ENCODE assay signal across 9 cellular contexts in the genomic region with DNA sequence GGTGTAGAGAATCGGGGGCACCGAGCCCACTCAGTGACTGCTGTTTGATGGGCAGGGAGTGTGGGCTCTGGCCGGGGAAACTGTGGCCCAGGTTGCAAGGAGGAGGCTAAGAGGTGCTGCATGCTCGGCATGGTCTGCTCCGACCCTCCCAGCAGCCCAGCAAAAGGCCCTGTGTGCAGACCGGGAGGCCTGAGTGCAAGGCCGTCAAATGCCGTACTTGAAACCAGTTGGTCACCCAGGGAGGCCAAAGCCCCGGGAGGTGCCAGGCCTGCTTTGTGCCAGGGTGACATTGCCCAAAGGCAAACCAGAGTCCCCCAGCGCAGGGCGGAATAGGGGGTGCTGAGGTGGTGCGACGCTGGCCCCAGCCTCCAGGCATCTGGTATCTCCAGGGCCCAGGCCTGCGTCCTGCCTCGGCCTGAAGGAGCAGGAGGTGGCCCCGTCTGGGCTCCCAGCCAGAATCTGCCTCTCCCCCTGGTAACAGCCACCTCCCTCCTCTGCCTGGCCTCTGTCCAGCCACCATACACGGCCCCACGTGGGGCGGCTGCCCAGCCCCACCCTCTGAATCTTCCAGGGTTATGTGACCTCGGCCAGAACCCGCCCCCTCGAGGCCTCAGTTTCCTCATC. TPM values are rescaled to one million over a fixed set of nuclear protein-coding genes. Genes with fewer than 3 reads are reported as not detected.
DNase-seq lines count a peak whose midpoint lies in the region; ATAC-seq, FAIRE-seq and TF ChIP-seq lines count a peak whose summit lies in the region.
"Had no signal": no experiment of that assay in that cellular context is flagged by ENCODE, and none has a peak within 500 bp of the region (broad histone marks: within the 10 kb centered on the region; RNA-seq: fewer than 3 reads in every experiment).

No MANE protein-coding gene starts in this region.

- intact Hi-C loops in CD4-positive, alpha-beta T cell (cut with DNase I, micrococcal nuclease), result no loop called here

- dilution Hi-C loops in keratinocyte (cut with MboI; ENCODE audit: extremely low pct_ligation_motif_present, low sequenced_read_pairs), result no loop called here

- peaks cover 16% of the 10 kb centered on the region for H3K36me3 Mint-ChIP-seq in brain
- peaks cover 19% of the 10 kb centered on the region for H3K36me3 Mint-ChIP-seq in CD4-positive, alpha-beta T cell (ENCODE audit: low read depth)

- H3K36me3 ChIP-seq in keratinocyte (ENCODE audit: control insufficient read depth in 2 of 2, extremely low read depth in 1 of 2, insufficient read depth in 2 of 2, low read length in 2 of 2), result peaks cover 4 to 7% of the 10 kb centered on the region in 2 experiments
- H3K36me3 ChIP-seq in stomach smooth muscle (ENCODE audit: control insufficient read depth in 2 of 2, insufficient read depth in 2 of 2, low read length in 2 of 2), result peaks cover under 1 to 3% of the 10 kb centered on the region in 2 donors

- peaks cover 55% of the 10 kb centered on the region for H3K4me1 Mint-ChIP-seq in brain
- peaks cover 30% of the 10 kb centered on the region for H3K4me1 Mint-ChIP-seq in CD4-positive, alpha-beta T cell (ENCODE audit: low read depth)

- H4K20me1 ChIP-seq in keratinocyte (ENCODE audit: control insufficient read depth, extremely low read depth, insufficient read depth, low read length), result no peaks in the 10 kb centered on the region

- ATAC-seq in GM21447 (IDR thresholded peaks at IDR 0.05; ENCODE audit: unreplicated experiment), result no peak
- ATAC-seq in CD4-positive, alpha-beta T cell (ENCODE audit: poor library complexity), result no peak
- ATAC-seq in HG02610 (IDR thresholded peaks at IDR 0.05; ENCODE audit: unreplicated experiment), result no peak

- H3K4me3 Mint-ChIP-seq in brain, result peak overlapping the region in 4 of 5 experiments; percentile 66 to 78 (median 74)
- H3K4me3 Mint-ChIP-seq in CD4-positive, alpha-beta T cell, result no peak overlapping the region

- H3K9me3 ChIP-seq in keratinocyte (ENCODE audit: control insufficient read depth, low read depth, low read length) (no peaks in the 10 kb centered on the region), stomach smooth muscle (ENCODE audit: control insufficient read depth in 2 of 2, low read length in 2 of 2) (no peaks in the 10 kb centered on the region)
- H3K9me3 ChIP-seq in CD4-positive, alpha-beta T cell (ENCODE audit: control insufficient read depth, low read length), result no peaks in the 10 kb centered on the region

- peak overlapping the region; percentile 93 to 97 (median 94) for H3K27ac Mint-ChIP-seq in brain
- H3K27ac Mint-ChIP-seq in CD4-positive, alpha-beta T cell, result no peak overlapping the region

- no peak for TF ChIP-seq CTCF in brain (conservative IDR thresholded peaks at IDR 0.05)
- no peak for TF ChIP-seq CTCF in keratinocyte (optimal IDR thresholded peaks at IDR 0.05 in 1 of 3, IDR thresholded peaks at IDR 0.05 in 1 of 3, conservative IDR thresholded peaks at IDR 0.05 in 1 of 3; ENCODE audit: extremely low read depth in 1 of 3, insufficient read depth in 2 of 3, low read length in 3 of 3)
- no peak for TF ChIP-seq CTCF in CD4-positive, alpha-beta T cell (IDR thresholded peaks at IDR 0.05)

- H3K4me2 ChIP-seq in keratinocyte (ENCODE audit: control insufficient read depth, extremely low read depth, insufficient read depth, low read depth, low read length), result peak overlapping the region; percentile 66

- no peaks in the 10 kb centered on the region for H3K9me1 ChIP-seq in keratinocyte (ENCODE audit: control insufficient read depth, extremely low read depth, insufficient read depth, low read length)

- CTCF ChIA-PET in CD4-positive, alpha-beta T cell (lab: Charles Lee), result no interaction called here

- H3K9ac ChIP-seq in keratinocyte (ENCODE audit: control insufficient read depth, extremely low read depth, insufficient read depth, low read length) (peak overlapping the region; percentile 20), stomach smooth muscle (ENCODE audit: low read length in 2 of 2) (peak overlapping the region; percentile 55 to 64)

- H3K4me3 ChIP-seq in keratinocyte (ENCODE audit: control insufficient read depth in 2 of 3, extremely low read depth in 1 of 3, insufficient read depth in 2 of 3, low read depth in 1 of 3, low read length in 3 of 3), result peak overlapping the region in 1 of 3 experiments; percentile 4
- H3K4me3 ChIP-seq in stomach smooth muscle (ENCODE audit: low read length in 2 of 2), result peak overlapping the region in 1 of 2 donors; percentile 35

- H3K27ac ChIP-seq in keratinocyte (ENCODE audit: control insufficient read depth, insufficient read depth, low read length) (peak overlapping the region; percentile 53), stomach smooth muscle (ENCODE audit: low read length) (peak overlapping the region; percentile 87)
- H3K27ac ChIP-seq in CD4-positive, alpha-beta T cell (ENCODE audit: low read depth, low read length), result no peak overlapping the region

- H2AFZ ChIP-seq in keratinocyte (ENCODE audit: control insufficient read depth, low read length), result no peak overlapping the region

- peaks cover 35% of the 10 kb centered on the region for H3K4me1 ChIP-seq in keratinocyte (ENCODE audit: control insufficient read depth, extremely low read depth, insufficient read depth, low read length)
- peaks cover 62% of the 10 kb centered on the region for H3K4me1 ChIP-seq in stomach smooth muscle (ENCODE audit: control insufficient read depth, insufficient read depth, low read length)

- POLR2A ChIA-PET in CD4-positive, alpha-beta T cell (lab: Charles Lee), result interaction anchor here (1.0 kb wide), 1 partner anchor 41 kb away, joined by 3 read pairs; no protein-coding TSS in a partner anchor

- H3K79me2 ChIP-seq in keratinocyte (ENCODE audit: control insufficient read depth, insufficient read depth, low read length), result peaks cover 17% of the 10 kb centered on the region

- no peaks in the 10 kb centered on the region for H3K27me3 ChIP-seq in keratinocyte (ENCODE audit: control insufficient read depth, extremely low read depth, insufficient read depth, low read length)
- no peaks in the 10 kb centered on the region for H3K27me3 ChIP-seq in stomach smooth muscle (ENCODE audit: control insufficient read depth in 1 of 2, insufficient read depth in 2 of 2, low read length in 2 of 2)
- H3K27me3 ChIP-seq in CD4-positive, alpha-beta T cell (ENCODE audit: control insufficient read depth, insufficient read depth, low read length), result no peaks in the 10 kb centered on the region

- H3K9me3 Mint-ChIP-seq in brain, result no peaks in the 10 kb centered on the region
- H3K9me3 Mint-ChIP-seq in CD4-positive, alpha-beta T cell, result no peaks in the 10 kb centered on the region

- FAIRE-seq in keratinocyte (lab: Jason Lieb, UNC), result peak; percentile 77
- FAIRE-seq: GM18507 had no signal

- peaks cover 4% of the 10 kb centered on the region for H3K27me3 Mint-ChIP-seq in brain
- no peaks in the 10 kb centered on the region for H3K27me3 Mint-ChIP-seq in CD4-positive, alpha-beta T cell

- DNase-seq in COLO829 (ENCODE audit: low spot score), result peak; percentile 69
- peak; percentile 93 to 96 for DNase-seq in NCI-H2081 (lab: John Stamatoyannopoulos, UW)
- DNase-seq in keratinocyte (ENCODE audit: low read depth, low spot score), result no peak
- DNase-seq in CD4-positive, alpha-beta T cell, result no peak

RNA-seq across cellular contexts. Expression of a gene that starts 4.0 kb away (rescaled TPM):
- polyA plus RNA-seq in brain (ENCODE audit: insufficient read depth, low read depth, low replicate concordance) (30.0 TPM), keratinocyte (12.4 to 19.6 TPM (median 13.9 TPM) in 3 replicates)
- polyA plus RNA-seq in keratinocyte (2011; ENCODE audit: low read depth), result 17.3 TPM
- 14.3 and 24.9 TPM in 2 replicates for polyA plus RNA-seq in keratinocyte (2011; cell fraction: cytosol; rRNA removed)
- 20.3 and 26.5 TPM in 2 replicates for polyA plus RNA-seq in keratinocyte (2011; cell fraction: nucleus; rRNA removed)
- 10.5 and 37.4 TPM in 2 replicates for polyA plus RNA-seq in keratinocyte (2012; ENCODE audit: low replicate concordance)
- 16.5 to 28.9 TPM (median 25.3 TPM) in 3 replicates for polyA minus RNA-seq in keratinocyte
- 30.9 TPM for polyA minus RNA-seq in keratinocyte (2011; cell fraction: cytosol; rRNA and poly(A)+ RNA removed)
- 17.0 and 22.8 TPM in 2 replicates for polyA minus RNA-seq in keratinocyte (2011; cell fraction: nucleus; rRNA and poly(A)+ RNA removed)
- 1 to 10 TPM; 4.6 to 5.6 TPM for total RNA-seq in CD4-positive, alpha-beta T cell

RNA-seq across cellular contexts. Expression of a gene that starts 16.7 kb away (rescaled TPM):
- 55.7 TPM for polyA plus RNA-seq in brain (ENCODE audit: insufficient read depth, low read depth, low replicate concordance)
- polyA plus RNA-seq in keratinocyte, result 28.1 to 72.7 TPM (median 31.3 TPM) in 3 replicates
- polyA plus RNA-seq in keratinocyte (2011; ENCODE audit: low read depth), result 1.4 TPM
- 35.2 and 51.3 TPM in 2 replicates for polyA plus RNA-seq in keratinocyte (2011; cell fraction: cytosol; rRNA removed)
- polyA plus RNA-seq in keratinocyte (2011; cell fraction: nucleus; rRNA removed), result 40.5 and 44.3 TPM in 2 replicates
- polyA plus RNA-seq in keratinocyte (2012; ENCODE audit: low replicate concordance), result 24.7 and 25.7 TPM in 2 replicates
- 17.7 to 74.4 TPM (median 35.2 TPM) in 3 replicates for polyA minus RNA-seq in keratinocyte
- 50.3 TPM for polyA minus RNA-seq in keratinocyte (2011; cell fraction: cytosol; rRNA and poly(A)+ RNA removed)
- polyA minus RNA-seq in keratinocyte (2011; cell fraction: nucleus; rRNA and poly(A)+ RNA removed), result 16.6 and 30.2 TPM in 2 replicates
- 10 to 100 TPM; 10.6 to 10.7 TPM for total RNA-seq in CD4-positive, alpha-beta T cell

RNA-seq across cellular contexts. Expression of a gene that starts 36.1 kb away (rescaled TPM):
- polyA plus RNA-seq in brain (ENCODE audit: insufficient read depth, low read depth, low replicate concordance) (19.0 TPM), keratinocyte (26.3 to 39.8 TPM (median 26.8 TPM) in 3 replicates)
- 1.7 TPM for polyA plus RNA-seq in keratinocyte (2011; ENCODE audit: low read depth)
- polyA plus RNA-seq in keratinocyte (2011; cell fraction: cytosol; rRNA removed), result 32.5 and 45.0 TPM in 2 replicates
- 19.1 and 29.2 TPM in 2 replicates for polyA plus RNA-seq in keratinocyte (2011; cell fraction: nucleus; rRNA removed)
- 15.8 and 27.7 TPM in 2 replicates for polyA plus RNA-seq in keratinocyte (2012; ENCODE audit: low replicate concordance)
- polyA minus RNA-seq in keratinocyte, result 22.0 to 49.3 TPM (median 47.2 TPM) in 3 replicates
- polyA minus RNA-seq in keratinocyte (2011; cell fraction: cytosol; rRNA and poly(A)+ RNA removed), result 34.1 TPM
- polyA minus RNA-seq in keratinocyte (2011; cell fraction: nucleus; rRNA and poly(A)+ RNA removed), result 10.8 and 12.0 TPM in 2 replicates
- total RNA-seq in CD4-positive, alpha-beta T cell, result 1 to 10 TPM; 2.8 to 3.9 TPM

RNA-seq across cellular contexts. Expression of a gene that starts 46.9 kb away (rescaled TPM):
- polyA plus RNA-seq in brain (ENCODE audit: insufficient read depth, low read depth, low replicate concordance), result 184 TPM
- polyA plus RNA-seq in keratinocyte, result 0.30 to 0.92 TPM (median 0.56 TPM) in 3 replicates
- polyA plus RNA-seq in keratinocyte (2011; ENCODE audit: low read depth), result 0.46 TPM
- polyA plus RNA-seq in keratinocyte (2011; cell fraction: cytosol; rRNA removed), result 0.46 and 0.86 TPM in 2 replicates
- 0.55 and 0.56 TPM in 2 replicates for polyA plus RNA-seq in keratinocyte (2011; cell fraction: nucleus; rRNA removed)
- polyA plus RNA-seq in keratinocyte (2012; ENCODE audit: low replicate concordance), result 0.62 and 1.0 TPM in 2 replicates
- 0.48 to 6.9 TPM (median 4.0 TPM) in 3 replicates for polyA minus RNA-seq in keratinocyte
- polyA minus RNA-seq in keratinocyte (2011; cell fraction: cytosol; rRNA and poly(A)+ RNA removed), result 2.1 TPM
- 0.39 and 0.42 TPM in 2 replicates for polyA minus RNA-seq in keratinocyte (2011; cell fraction: nucleus; rRNA and poly(A)+ RNA removed)
- 10 to 100 TPM; 28.9 to 31.2 TPM for total RNA-seq in CD4-positive, alpha-beta T cell

RNA-seq across cellular contexts. Expression of a gene that starts 59.4 kb away (rescaled TPM):
- polyA plus RNA-seq in brain (ENCODE audit: insufficient read depth, low read depth, low replicate concordance), result 34.8 TPM
- 0.73 to 1.4 TPM (median 0.76 TPM) in 3 replicates for polyA plus RNA-seq in keratinocyte
- 1.8 TPM for polyA plus RNA-seq in keratinocyte (2011; ENCODE audit: low read depth)
- 0.86 and 1.5 TPM in 2 replicates for polyA plus RNA-seq in keratinocyte (2011; cell fraction: cytosol; rRNA removed)
- 3.7 and 4.3 TPM in 2 replicates for polyA plus RNA-seq in keratinocyte (2011; cell fraction: nucleus; rRNA removed)
- 1.9 and 2.3 TPM in 2 replicates for polyA plus RNA-seq in keratinocyte (2012; ENCODE audit: low replicate concordance)
- polyA minus RNA-seq in keratinocyte, result 1.6 to 7.7 TPM (median 2.5 TPM) in 3 replicates
- 5.0 TPM for polyA minus RNA-seq in keratinocyte (2011; cell fraction: cytosol; rRNA and poly(A)+ RNA removed)
- polyA minus RNA-seq in keratinocyte (2011; cell fraction: nucleus; rRNA and poly(A)+ RNA removed), result 4.4 and 5.1 TPM in 2 replicates
- 10 to 100 TPM; 16.1 to 16.4 TPM for total RNA-seq in CD4-positive, alpha-beta T cell

Comparison
In these comparisons a context has a peak if more than half of its experiments do, and no peak if none do; other contexts are left out.
1. DNase-seq: peak in COLO829 (single experiment) and NCI-H2081 (2 of 2); none in keratinocyte (single experiment) and CD4-positive, alpha-beta T cell (0 of 10).